In the genomic region with DNA sequence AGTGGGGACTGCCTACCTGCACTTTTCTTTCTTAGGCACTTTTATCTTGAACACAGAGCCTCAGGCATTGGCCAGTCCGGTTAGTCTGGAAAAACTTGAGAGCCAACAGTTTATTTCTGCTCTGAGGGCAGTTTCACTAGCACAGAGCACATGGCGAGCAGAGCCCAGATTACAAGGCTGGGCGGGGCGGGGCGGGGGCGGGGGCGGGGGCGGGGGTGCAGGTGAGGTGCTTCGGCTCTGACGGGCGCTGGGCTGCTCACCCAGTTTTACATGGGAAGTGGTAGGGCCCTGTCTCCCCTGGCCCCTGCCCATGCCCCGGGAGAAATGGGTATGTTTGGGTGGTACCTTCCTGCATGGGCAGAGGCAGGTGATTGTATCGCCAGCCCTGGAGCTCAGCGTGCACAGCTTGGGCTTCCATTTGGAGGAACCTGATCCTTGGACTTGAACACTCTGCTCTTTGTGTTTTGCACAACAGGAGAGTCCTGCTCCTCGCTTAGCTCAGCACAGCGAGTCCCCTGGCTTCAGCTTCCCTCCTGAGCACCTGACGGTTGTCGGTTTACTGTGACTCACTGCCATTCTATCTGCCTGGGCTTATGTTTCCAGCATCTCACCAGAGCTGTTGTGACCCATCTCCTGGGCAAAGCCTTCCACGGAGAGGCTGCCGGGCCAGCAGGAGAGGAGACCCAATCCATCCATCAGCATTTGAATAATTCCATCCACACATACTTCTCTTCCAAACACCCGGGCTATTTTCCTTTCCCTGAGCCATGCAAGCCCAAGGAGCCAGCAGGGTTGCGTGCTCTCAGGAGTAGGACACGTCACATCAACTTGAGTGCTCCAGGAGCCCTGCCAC, we compare ENCODE assay signal across 2 cellular contexts.
A peak's percentile ranks its signal among the peaks of the same experiment; 100 is the strongest.
TF ChIP-seq lines count a peak whose summit lies in the region.

No MANE protein-coding gene starts in this region.

TF ChIP-seq in A549, 52 proteins besides CTCF, POLR2A, EP300 and RAD21:
- TF ChIP-seq, protein P1, sequence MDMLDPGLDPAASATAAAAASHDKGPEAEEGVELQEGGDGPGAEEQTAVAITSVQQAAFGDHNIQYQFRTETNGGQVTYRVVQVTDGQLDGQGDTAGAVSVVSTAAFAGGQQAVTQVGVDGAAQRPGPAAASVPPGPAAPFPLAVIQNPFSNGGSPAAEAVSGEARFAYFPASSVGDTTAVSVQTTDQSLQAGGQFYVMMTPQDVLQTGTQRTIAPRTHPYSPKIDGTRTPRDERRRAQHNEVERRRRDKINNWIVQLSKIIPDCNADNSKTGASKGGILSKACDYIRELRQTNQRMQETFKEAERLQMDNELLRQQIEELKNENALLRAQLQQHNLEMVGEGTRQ (IDR thresholded peaks at IDR 0.05) = no peak
- TF ChIP-seq JUN (IDR thresholded peaks at IDR 0.05) (peak in 1 of 2 experiments; percentile 19; a peak in 1 of 5 replicates), FOSL2 (IDR thresholded peaks at IDR 0.05) (no peak), FOSL2 (CRISPR knock-in tag; IDR thresholded peaks at IDR 0.05) (peak; percentile 36), MYC (IDR thresholded peaks at IDR 0.05; ENCODE audit: borderline replicate concordance, low read length) (no peak; the same call in 1 of the 2 replicates), E2F6 (IDR thresholded peaks at IDR 0.05; ENCODE audit: borderline replicate concordance, low read depth) (0 out of 2 replicates have a peak, but pooled peaks have one; percentile 7), RARB (CRISPR knock-in tag; IDR thresholded peaks at IDR 0.05) (no peak), HDAC2 (IDR thresholded peaks at IDR 0.05) (no peak), EHMT2 (IDR thresholded peaks at IDR 0.05; ENCODE audit: low read depth) (no peak), EHF (CRISPR knock-in tag; IDR thresholded peaks at IDR 0.05) (no peak)
- TF ChIP-seq, protein P2, sequence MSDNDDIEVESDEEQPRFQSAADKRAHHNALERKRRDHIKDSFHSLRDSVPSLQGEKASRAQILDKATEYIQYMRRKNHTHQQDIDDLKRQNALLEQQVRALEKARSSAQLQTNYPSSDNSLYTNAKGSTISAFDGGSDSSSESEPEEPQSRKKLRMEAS (IDR thresholded peaks at IDR 0.05) = peak; percentile 9; the same call in 1 of the 2 replicates

TF ChIP-seq in IMR-90, 13 proteins besides CTCF, POLR2A, EP300 and RAD21:
- TF ChIP-seq MAFK (IDR thresholded peaks at IDR 0.05; ENCODE audit: low read depth, low read length) = no peak
- TF ChIP-seq, protein P1 (IDR thresholded peaks at IDR 0.05; ENCODE audit: low read depth, low read length) = 0 out of 2 replicates have a peak, but pooled peaks have one; percentile 12
